In the genomic region with DNA sequence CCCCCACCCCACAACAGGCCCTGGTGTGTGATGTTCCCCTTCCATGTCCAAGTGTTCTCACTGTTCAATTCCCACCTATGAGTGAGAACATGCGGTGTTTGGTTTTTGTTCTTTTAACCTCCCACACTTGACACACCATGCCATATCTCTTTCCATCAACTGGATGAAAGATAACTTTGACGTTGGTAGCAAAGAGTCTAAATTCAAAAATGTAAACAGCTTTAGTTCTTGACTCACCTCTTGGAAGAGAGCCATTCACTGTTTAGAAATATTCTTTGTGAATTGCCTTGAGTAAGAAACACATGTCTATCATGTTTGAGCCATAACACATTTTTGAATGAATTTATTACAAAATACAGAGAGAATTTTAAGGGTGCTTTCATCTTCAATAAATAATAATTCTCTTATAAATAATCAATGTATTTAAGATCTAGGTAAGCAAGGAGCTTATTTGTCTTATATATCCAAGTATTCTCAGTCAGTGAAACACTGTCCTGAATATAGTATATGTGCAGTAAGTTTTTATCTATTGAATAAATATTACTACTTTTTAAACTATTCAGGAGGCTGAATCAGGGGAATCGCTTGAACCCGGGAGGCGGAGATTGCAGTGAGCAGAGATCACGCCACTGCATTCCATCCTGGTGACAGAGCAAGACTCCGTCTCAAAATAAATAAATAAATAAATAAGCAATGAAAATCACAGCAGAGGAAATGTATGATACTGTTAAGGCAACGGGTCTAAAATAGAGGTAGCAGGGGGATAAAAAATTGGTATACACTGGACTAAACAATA, we compare ENCODE assay signal across 21 cellular contexts. TPM values are rescaled to one million over a fixed set of nuclear protein-coding genes. Genes with fewer than 3 reads are reported as not detected.
DNase-seq lines count a peak whose midpoint lies in the region; ATAC-seq and TF ChIP-seq lines count a peak whose summit lies in the region.
"Had no signal": no experiment of that assay in that cellular context is flagged by ENCODE, and none has a peak within 500 bp of the region (broad histone marks: within the 10 kb centered on the region; RNA-seq: fewer than 3 reads in every experiment).

No MANE protein-coding gene starts in this region.

- H3K27me3 Mint-ChIP-seq in HFFc6 (ENCODE audit: insufficient read depth): no peaks in the 10 kb centered on the region
- H3K27me3 Mint-ChIP-seq: CD4-positive, alpha-beta T cell had no signal

- ATAC-seq in GM18517 (IDR thresholded peaks at IDR 0.05; ENCODE audit: unreplicated experiment): no peak
- ATAC-seq: gastroesophageal sphincter, GM12878, right cardiac atrium had no signal

- H3K36me3 ChIP-seq in adipocyte (ENCODE audit: control insufficient read depth, insufficient read depth, low read length, severe bottlenecking) (no peaks in the 10 kb centered on the region), skeletal muscle satellite cell (ENCODE audit: insufficient read depth, low read length) (no peaks in the 10 kb centered on the region)
- H3K36me3 ChIP-seq: gastroesophageal sphincter, WERI-Rb-1 had no signal

- H3K27ac Mint-ChIP-seq in HFFc6: no peak overlapping the region
- H3K27ac Mint-ChIP-seq: CD4-positive, alpha-beta T cell had no signal

- H3K36me3 Mint-ChIP-seq in HFFc6 (ENCODE audit: low read depth): peaks cover 13% of the 10 kb centered on the region

- H3K9me3 Mint-ChIP-seq in HFFc6: peaks cover 14% of the 10 kb centered on the region

- H3K4me3 ChIP-seq in adipocyte (ENCODE audit: low read length) (no peak overlapping the region), fibroblast of mammary gland (ENCODE audit: control insufficient read depth, low read depth, low read length) (no peak overlapping the region), skeletal muscle satellite cell (ENCODE audit: low read length) (no peak overlapping the region)
- H3K4me3 ChIP-seq: dorsolateral prefrontal cortex, gastroesophageal sphincter, GM12878, testis had no signal

- H3K4me1 Mint-ChIP-seq in HFFc6 (ENCODE audit: low read depth): peaks cover 33% of the 10 kb centered on the region

- DNase-seq in HFFc6 (peak; percentile 57), adipocyte (ENCODE audit: low read depth) (peak; percentile 68), fibroblast of mammary gland (ENCODE audit: low read depth) (peak; percentile 77), GM19238 (ENCODE audit: insufficient read length, low spot score) (no peak), inferior parietal cortex (ENCODE audit: extremely low spot score) (no peak)
- DNase-seq: activated CD8-positive, alpha-beta memory T cell treated with anti-CD3 and anti-CD28 coated beads for 24 hours; activated effector memory CD4-positive, alpha-beta T cell treated with Interleukin-2 at 50 U/mL for 16 hours; amygdala; CD4-positive, alpha-beta T cell; dorsolateral prefrontal cortex; NCI-H2081 treated with DMSO at 0.1 percent for 48 hours; NCI-H774; right cardiac atrium; stimulated activated CD4-positive, alpha-beta T cell treated with anti-CD3 and anti-CD28 coated beads, Interleukin-4, amount 100 ng/mL, for 24 hours; testis; WERI-Rb-1 had no signal

- H3K9me3 ChIP-seq in adipocyte (ENCODE audit: control insufficient read depth, low read length) (peaks cover 13% of the 10 kb centered on the region), skeletal muscle satellite cell (replicated peaks; ENCODE audit: low read length) (no peaks in the 10 kb centered on the region)
- H3K9me3 ChIP-seq: testis had no signal

- TF ChIP-seq CTCF in HFFc6 (IDR thresholded peaks at IDR 0.05) (no peak), fibroblast of mammary gland (conservative IDR thresholded peaks at IDR 0.05; ENCODE audit: control insufficient read depth, insufficient read depth, low read depth, low read length) (no peak)

- H3K9ac ChIP-seq in adipocyte (ENCODE audit: low read length): no peak overlapping the region
- H3K9ac ChIP-seq in skeletal muscle satellite cell (ENCODE audit: low read depth, low read length): no peak overlapping the region

- peak overlapping the region; percentile 15 for H3K4me2 ChIP-seq in skeletal muscle satellite cell (ENCODE audit: low read length)

- no peak overlapping the region for H3K4me3 Mint-ChIP-seq in HFFc6
- H3K4me3 Mint-ChIP-seq: CD4-positive, alpha-beta T cell had no signal

- H3K4me1 ChIP-seq in adipocyte (ENCODE audit: control insufficient read depth, insufficient read depth, low read length): no peaks in the 10 kb centered on the region
- no peaks in the 10 kb centered on the region for H3K4me1 ChIP-seq in skeletal muscle satellite cell (ENCODE audit: control insufficient read depth, insufficient read depth, low read length)
- H3K4me1 ChIP-seq: gastroesophageal sphincter, testis had no signal

- no peaks in the 10 kb centered on the region for H3K27me3 ChIP-seq in adipocyte (replicated peaks; ENCODE audit: control insufficient read depth, insufficient read depth, low read length)
- no peaks in the 10 kb centered on the region for H3K27me3 ChIP-seq in skeletal muscle satellite cell (ENCODE audit: control insufficient read depth, insufficient read depth, low read length)
- H3K27me3 ChIP-seq: dorsolateral prefrontal cortex, gastroesophageal sphincter, testis had no signal

RNA-seq across cellular contexts. Expression of a gene that starts 6.7 kb away (rescaled TPM):
- total RNA-seq in HFFc6 (2021; fragmentation: NEBNext Ultra II Directional; extraction: Animal tissue kit (Norgen Biotek cat#: 25700)): not detected
- total RNA-seq in skeletal muscle satellite cell (2012; rRNA removed): not detected in 2 replicates
- total RNA-seq: CD4-positive, alpha-beta T cell; gastroesophageal sphincter; GM12878; mesenteric fat pad; right cardiac atrium had no signal

Comparison
In these comparisons a context has a peak if more than half of its experiments do, and no peak if none do; other contexts are left out.
1. DNase-seq: peak in HFFc6 (single experiment), adipocyte (single experiment) and fibroblast of mammary gland (single experiment); none in GM19238 (single experiment) and inferior parietal cortex (single experiment).